Comparison of ENCODE assay signal across 1 cellular context in the genomic region with DNA sequence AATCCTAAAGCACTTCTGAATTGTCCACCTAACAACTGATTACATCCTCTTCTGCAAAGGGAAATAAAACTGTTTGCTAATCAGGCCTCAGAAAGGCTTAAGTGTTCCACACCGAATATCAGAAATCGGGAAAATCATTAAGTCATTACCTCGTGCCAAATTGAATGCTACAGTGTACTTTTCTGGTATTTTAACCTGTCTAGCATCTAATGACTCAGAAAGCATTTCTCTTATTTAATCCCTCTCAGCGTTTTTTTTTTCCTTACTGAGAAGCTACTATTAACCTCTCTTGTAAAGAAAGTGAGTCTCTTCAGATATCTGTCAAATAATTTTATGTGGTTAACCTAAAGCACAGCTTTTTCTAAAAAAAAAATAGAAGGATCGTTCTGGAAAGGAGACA.
TF ChIP-seq lines count a peak whose summit lies in the region.

No MANE protein-coding gene starts in this region.

TF ChIP-seq in neural cell, 6 proteins besides CTCF, POLR2A, EP300 and RAD21:
- TF ChIP-seq MXI1 (conservative IDR thresholded peaks at IDR 0.05; ENCODE audit: poor library complexity, severe bottlenecking) (no peak), POLR2AphosphoS5 (IDR thresholded peaks at IDR 0.05) (no peak), SMC3 (conservative IDR thresholded peaks at IDR 0.05; ENCODE audit: poor library complexity) (no peak)
- TF ChIP-seq, protein P1, sequence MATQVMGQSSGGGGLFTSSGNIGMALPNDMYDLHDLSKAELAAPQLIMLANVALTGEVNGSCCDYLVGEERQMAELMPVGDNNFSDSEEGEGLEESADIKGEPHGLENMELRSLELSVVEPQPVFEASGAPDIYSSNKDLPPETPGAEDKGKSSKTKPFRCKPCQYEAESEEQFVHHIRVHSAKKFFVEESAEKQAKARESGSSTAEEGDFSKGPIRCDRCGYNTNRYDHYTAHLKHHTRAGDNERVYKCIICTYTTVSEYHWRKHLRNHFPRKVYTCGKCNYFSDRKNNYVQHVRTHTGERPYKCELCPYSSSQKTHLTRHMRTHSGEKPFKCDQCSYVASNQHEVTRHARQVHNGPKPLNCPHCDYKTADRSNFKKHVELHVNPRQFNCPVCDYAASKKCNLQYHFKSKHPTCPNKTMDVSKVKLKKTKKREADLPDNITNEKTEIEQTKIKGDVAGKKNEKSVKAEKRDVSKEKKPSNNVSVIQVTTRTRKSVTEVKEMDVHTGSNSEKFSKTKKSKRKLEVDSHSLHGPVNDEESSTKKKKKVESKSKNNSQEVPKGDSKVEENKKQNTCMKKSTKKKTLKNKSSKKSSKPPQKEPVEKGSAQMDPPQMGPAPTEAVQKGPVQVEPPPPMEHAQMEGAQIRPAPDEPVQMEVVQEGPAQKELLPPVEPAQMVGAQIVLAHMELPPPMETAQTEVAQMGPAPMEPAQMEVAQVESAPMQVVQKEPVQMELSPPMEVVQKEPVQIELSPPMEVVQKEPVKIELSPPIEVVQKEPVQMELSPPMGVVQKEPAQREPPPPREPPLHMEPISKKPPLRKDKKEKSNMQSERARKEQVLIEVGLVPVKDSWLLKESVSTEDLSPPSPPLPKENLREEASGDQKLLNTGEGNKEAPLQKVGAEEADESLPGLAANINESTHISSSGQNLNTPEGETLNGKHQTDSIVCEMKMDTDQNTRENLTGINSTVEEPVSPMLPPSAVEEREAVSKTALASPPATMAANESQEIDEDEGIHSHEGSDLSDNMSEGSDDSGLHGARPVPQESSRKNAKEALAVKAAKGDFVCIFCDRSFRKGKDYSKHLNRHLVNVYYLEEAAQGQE (IDR thresholded peaks at IDR 0.05; ENCODE audit: borderline replicate concordance): no peak
